13 cellular contexts compared by ENCODE assay signal in the genomic region with DNA sequence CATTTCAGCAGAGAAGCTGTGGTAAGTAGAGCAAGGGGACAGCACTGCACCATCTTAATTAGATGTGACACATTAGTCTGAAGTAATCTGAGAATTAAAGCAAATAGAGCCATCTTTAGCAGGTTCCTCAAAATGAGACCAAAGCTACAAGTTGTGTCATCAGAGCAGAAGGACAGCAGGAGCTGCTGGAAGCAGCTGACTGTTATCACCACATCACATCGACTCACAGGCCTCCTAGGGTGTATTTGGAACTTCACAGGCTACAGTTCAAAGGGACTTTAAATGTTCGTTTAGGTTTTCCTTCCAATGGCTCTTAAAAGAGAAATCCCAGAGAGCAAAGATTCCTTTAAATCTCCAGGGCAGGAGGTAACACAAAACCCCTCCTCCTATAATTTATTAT.
DNase-seq lines count a peak whose midpoint lies in the region; ATAC-seq and TF ChIP-seq lines count a peak whose summit lies in the region.
"Had no signal": no experiment of that assay in that cellular context is flagged by ENCODE, and none has a peak within 500 bp of the region (broad histone marks: within the 10 kb centered on the region; RNA-seq: fewer than 3 reads in every experiment).

No MANE protein-coding gene starts in this region.

- H3K4me3 ChIP-seq in ACC112 (ENCODE audit: low read depth, low read length) (no peak overlapping the region), prostate gland (no peak overlapping the region)
- H3K4me3 ChIP-seq: Peyer's patch had no signal

- no peaks in the 10 kb centered on the region for H3K4me1 Mint-ChIP-seq in chondrocyte (ENCODE audit: low read depth)

- 0% methylated on average over 2 of the region's 2 CpGs for WGBS in prostate gland

- no peaks in the 10 kb centered on the region for H3K36me3 Mint-ChIP-seq in chondrocyte (ENCODE audit: low read depth)

- H3K36me3 ChIP-seq in ACC112 (ENCODE audit: insufficient read depth, low read length) (no peaks in the 10 kb centered on the region), prostate gland (no peaks in the 10 kb centered on the region)
- H3K36me3 ChIP-seq: Peyer's patch had no signal

- no peaks in the 10 kb centered on the region for H3K79me2 ChIP-seq in ACC112 (ENCODE audit: control insufficient read depth, insufficient read depth, low read length, unreplicated experiment)

- peak; percentile 13 for ATAC-seq in foreskin keratinocyte
- ATAC-seq in HG02870 (IDR thresholded peaks at IDR 0.05; ENCODE audit: unreplicated experiment), result no peak

- TF ChIP-seq POLR2A in prostate gland (IDR thresholded peaks at IDR 0.05), result no peak

- H3K4me1 ChIP-seq in ACC112 (ENCODE audit: control insufficient read depth, insufficient read depth, low read length, unreplicated experiment) (peaks cover 15% of the 10 kb centered on the region), foreskin keratinocyte (peaks cover 9% of the 10 kb centered on the region), prostate gland (replicated peaks) (no peaks in the 10 kb centered on the region)

- H3K9me3 ChIP-seq in prostate gland, result no peaks in the 10 kb centered on the region
- H3K9me3 ChIP-seq: Peyer's patch had no signal

- no peak overlapping the region for H3K27ac Mint-ChIP-seq in chondrocyte (ENCODE audit: unreplicated experiment)
- H3K27ac Mint-ChIP-seq: H9 had no signal

- intact Hi-C loops in prostate gland (cut with DNase I), result no loop called here

- DNase-seq in HS-5 (ENCODE audit: low read depth) (peak; percentile 28), RKO (ENCODE audit: low spot score) (peak; percentile 11), foreskin keratinocyte (no peak), LoVo (ENCODE audit: low spot score) (no peak), prostate gland (ENCODE audit: low spot score) (no peak), chondrocyte (ENCODE audit: low spot score) (no peak)
- DNase-seq: activated naive CD4-positive, alpha-beta T cell treated with Interleukin-2 at 50 U/mL for 16 hours; DND-41; H9; NCI-H2029 treated with DMSO at 0.1 percent for 48 hours; Peyer's patch had no signal

- no peak overlapping the region for H3K4me3 Mint-ChIP-seq in chondrocyte (ENCODE audit: unreplicated experiment)
- H3K4me3 Mint-ChIP-seq: H9 had no signal

- peak overlapping the region; percentile 55 for H2AFZ ChIP-seq in ACC112 (ENCODE audit: low read length, unreplicated experiment)

- H3K27me3 ChIP-seq in ACC112 (ENCODE audit: insufficient read depth, low read length), result no peaks in the 10 kb centered on the region
- H3K27me3 ChIP-seq in foreskin keratinocyte, result no peaks in the 10 kb centered on the region
- H3K27me3 ChIP-seq in prostate gland (replicated peaks; ENCODE audit: insufficient read depth), result no peaks in the 10 kb centered on the region
- H3K27me3 ChIP-seq: Peyer's patch had no signal

- H3K27ac ChIP-seq in ACC112 (ENCODE audit: low read depth, low read length), result no peak overlapping the region
- H3K27ac ChIP-seq in foreskin keratinocyte, result no peak overlapping the region
- no peak overlapping the region for H3K27ac ChIP-seq in prostate gland
- H3K27ac ChIP-seq: Peyer's patch had no signal

- H3K9me3 Mint-ChIP-seq in chondrocyte (ENCODE audit: low read depth), result no peaks in the 10 kb centered on the region
- H3K9me3 Mint-ChIP-seq: H9 had no signal

- H3K27me3 Mint-ChIP-seq in chondrocyte (ENCODE audit: low read depth), result no peaks in the 10 kb centered on the region

- no peak for TF ChIP-seq CTCF in foreskin keratinocyte (conservative IDR thresholded peaks at IDR 0.05)
- no peak for TF ChIP-seq CTCF in prostate gland (IDR thresholded peaks at IDR 0.05)
- no peak for TF ChIP-seq CTCF in chondrocyte (IDR thresholded peaks at IDR 0.05)

Comparison
In these comparisons a context has a peak if more than half of its experiments do, and no peak if none do; other contexts are left out.
1. DNase-seq: peak in HS-5 (single experiment) and RKO (single experiment); none in foreskin keratinocyte (0 of 2), LoVo (single experiment), prostate gland (single experiment) and chondrocyte (single experiment).